8 cellular contexts compared by ENCODE assay signal in the genomic region with DNA sequence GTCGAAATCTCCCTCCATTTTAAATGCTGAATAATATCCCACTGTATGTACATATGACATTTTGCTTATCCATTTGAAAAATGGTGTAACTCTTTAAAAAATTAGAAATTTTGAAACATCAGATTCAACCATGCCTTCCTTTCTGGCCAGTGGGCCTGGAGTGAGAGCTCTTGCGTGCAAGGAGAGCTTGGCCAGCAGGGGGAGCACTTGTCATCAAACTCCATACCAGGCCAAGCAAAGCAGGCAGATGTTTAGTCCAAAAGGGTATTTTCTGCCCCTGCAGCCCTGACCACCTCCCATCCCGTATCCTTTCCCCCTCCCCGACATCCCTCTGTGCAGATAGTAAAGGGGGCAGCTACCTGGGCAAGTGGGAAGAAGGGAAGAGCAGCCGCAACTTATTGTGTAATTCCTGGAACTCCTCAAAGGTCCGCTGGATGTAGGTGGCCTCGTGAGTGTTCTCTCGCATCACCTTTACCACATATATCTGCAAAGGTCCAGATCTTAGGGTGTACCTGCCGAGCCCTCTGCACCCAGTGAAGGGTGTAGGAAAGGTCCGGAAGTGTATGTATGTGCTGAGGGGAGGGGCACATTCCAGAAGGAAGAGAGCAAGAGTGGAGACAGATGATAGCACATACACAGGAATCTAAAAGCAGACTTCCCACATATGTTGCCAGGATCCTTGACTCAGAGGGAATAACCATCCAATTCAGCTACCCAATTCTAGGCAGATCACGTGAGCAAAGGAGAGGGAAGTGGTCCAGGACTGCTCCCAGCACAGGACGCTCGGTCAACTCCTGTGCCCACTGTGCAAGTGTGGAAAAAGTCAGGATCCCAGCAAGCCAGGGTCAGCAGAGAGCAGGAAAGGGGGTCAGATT. TPM values are rescaled to one million over a fixed set of nuclear protein-coding genes. Genes with fewer than 3 reads are reported as not detected.
DNase-seq lines count a peak whose midpoint lies in the region; ATAC-seq and FAIRE-seq lines count a peak whose summit lies in the region.

No MANE protein-coding gene starts in this region.

- FAIRE-seq in A204.1 (lab: Jason Lieb, UNC), result peak; percentile 40

- ATAC-seq in left lobe of liver (peak; percentile 82), GM21390 (IDR thresholded peaks at IDR 0.05; ENCODE audit: unreplicated experiment) (no peak)

- DNase-seq in GM19238 (ENCODE audit: insufficient read length, low spot score) (peak; percentile 69), NCI-H345 treated with DMSO at 0.1 percent for 48 hours (lab: John Stamatoyannopoulos, UW; ENCODE audit: unreplicated experiment) (peak; percentile 17), cerebellum (ENCODE audit: low spot score) (peak; percentile 80), left lobe of liver (ENCODE audit: low spot score) (peak; percentile 78)
- DNase-seq in activated CD4-positive, alpha-beta T cell treated with anti-CD3 and anti-CD28 coated beads for 4 hours, result peak; percentile 78 to 81
- DNase-seq in stimulated activated CD4-positive, alpha-beta T cell treated with anti-CD3 and anti-CD28 coated beads, Interleukin-4, amount 100 ng/mL, for 24 hours, result peak; percentile 86

RNA-seq across cellular contexts. Expression of a gene that starts 19.9 kb away (rescaled TPM):
- total RNA-seq in cerebellum (29.7 TPM), left lobe of liver (34.1 TPM)

Comparison
In these comparisons a context has a peak if more than half of its experiments do, and no peak if none do; other contexts are left out.
1. DNase-seq: peak in every context shown above with its lines; median percentile 86 in stimulated activated CD4-positive, alpha-beta T cell treated with anti-CD3 and anti-CD28 coated beads, Interleukin-4, amount 100 ng/mL, for 24 hours; 80 in cerebellum; 80 in activated CD4-positive, alpha-beta T cell treated with anti-CD3 and anti-CD28 coated beads for 4 hours; 78 in left lobe of liver; 69 in GM19238; 17 in NCI-H345 treated with DMSO at 0.1 percent for 48 hours.